Comparison of ENCODE assay signal across 22 cellular contexts in the genomic region with DNA sequence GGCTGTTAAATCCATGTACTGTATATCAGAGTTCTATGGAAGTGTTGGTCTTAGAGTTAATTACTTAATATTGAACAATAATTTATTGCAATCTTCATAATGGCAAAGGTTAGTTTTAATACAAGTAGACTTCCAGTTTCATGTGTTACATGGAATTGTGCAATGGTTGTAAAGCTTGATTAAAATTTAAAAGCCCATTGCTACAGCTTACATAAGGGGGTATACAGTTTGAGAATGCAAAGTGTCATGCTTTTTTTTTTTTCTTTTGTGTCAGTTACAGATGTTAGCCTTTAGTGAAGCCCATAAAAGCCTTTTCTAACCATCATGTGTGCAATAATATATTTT.
"Had no signal": no experiment of that assay in that cellular context is flagged by ENCODE, and none has a peak within 500 bp of the region (broad histone marks: within the 10 kb centered on the region; RNA-seq: fewer than 3 reads in every experiment).

No MANE protein-coding gene starts in this region.

- ATAC-seq: naive thymus-derived CD8-positive, alpha-beta T cell; psoas muscle; right lobe of liver; stimulated activated naive B cell treated with anti-CD40 and anti-IgM and Interleukin-4, amounts not matched to agents 10 μg/mL and 1 μg/mL and 100 μg/mL, for 72 hours had no signal

- H2AFZ ChIP-seq: parathyroid adenoma had no signal

- H3K79me2 ChIP-seq: parathyroid adenoma had no signal

- H3K9ac ChIP-seq: parathyroid adenoma had no signal

- H3K4me1 ChIP-seq: psoas muscle, right atrium auricular region, tibial artery had no signal

- FAIRE-seq: keratinocyte had no signal

- H3K36me3 ChIP-seq: uterus had no signal

- H3K27ac ChIP-seq: lower lobe of right lung, parathyroid adenoma, psoas muscle, right atrium auricular region, right lobe of liver, suprapubic skin, thoracic aorta, tibial artery, uterus had no signal

- H3K27me3 ChIP-seq: left lung, right atrium auricular region, right lobe of liver, suprapubic skin, tibial artery, uterus had no signal

- H3K9me3 ChIP-seq: left lung, lower lobe of right lung, psoas muscle, right atrium auricular region, right lobe of liver, suprapubic skin, thoracic aorta, tibial artery, uterus had no signal

- H3K4me3 ChIP-seq: left lung, lower lobe of right lung, psoas muscle, right atrium auricular region, right lobe of liver, suprapubic skin, thoracic aorta, tibial artery, uterus had no signal

- DNase-seq: hippocampal formation; left cardiac atrium; left lung; lower lobe of right lung; mammary epithelial cell; naive thymus-derived CD8-positive, alpha-beta T cell; nucleus accumbens; psoas muscle; right lobe of liver; stimulated activated CD4-positive, alpha-beta T cell treated with anti-CD3 and anti-CD28 coated beads, Interleukin-12 subunit alpha, Interleukin-12 subunit beta, amount 100 ng/mL, for 4 hours; stimulated activated CD4-positive, alpha-beta T cell treated with anti-CD3 and anti-CD28 coated beads, Interleukin-15, amount 100 ng/mL, for 24 hours; stimulated activated CD4-positive, alpha-beta T cell treated with anti-CD3 and anti-CD28 coated beads, Interleukin-2, amount 100 ng/mL, for 24 hours; stimulated activated CD4-positive, alpha-beta T cell treated with anti-CD3 and anti-CD28 coated beads, Interleukin-4, amount 100 ng/mL, for 1 hour; stimulated activated naive B cell treated with anti-CD40 and anti-IgM and Interleukin-4, amounts not matched to agents 10 μg/mL and 1 μg/mL and 100 μg/mL, for 72 hours; tibial artery; trophoblast cell; uterus had no signal
